7 cellular contexts compared by ENCODE assay signal in the genomic region with DNA sequence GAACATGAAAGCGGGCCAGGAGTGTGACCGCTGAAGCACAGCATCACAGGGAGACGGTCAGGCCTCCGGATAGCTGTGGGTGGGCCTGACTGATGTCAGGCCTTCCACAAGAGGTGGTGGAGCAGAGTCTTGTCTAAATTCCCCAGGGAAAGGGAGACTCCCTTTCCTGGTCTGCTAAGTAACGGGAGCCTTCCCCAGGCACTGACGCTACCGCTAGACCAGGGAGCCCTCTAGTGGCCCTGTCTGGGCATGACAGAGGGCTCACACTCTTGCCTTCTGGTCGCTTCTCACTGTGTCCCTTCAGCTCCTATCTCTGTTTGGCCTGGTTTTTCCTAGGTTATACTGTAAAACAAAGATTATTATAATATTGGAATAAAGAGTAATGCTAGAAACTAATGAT. TPM values are rescaled to one million over a fixed set of nuclear protein-coding genes. Genes with fewer than 3 reads are reported as not detected.
DNase-seq lines count a peak whose midpoint lies in the region; ATAC-seq lines count a peak whose summit lies in the region.

No MANE protein-coding gene starts in this region.

- intact Hi-C loops in activated naive CD4-positive, alpha-beta T cell treated with anti-CD3 and anti-CD28 coated beads for 36 hours (cut with micrococcal nuclease), result loop anchor here (2.0 kb wide), 3 partner anchors 273 to 475 kb away; no protein-coding TSS in a partner anchor
- intact Hi-C loops in right cardiac atrium (cut with DNase I), result loop anchor here in 1 of 4 donors (5.0 kb wide), 1 partner anchor 64 kb away; no protein-coding TSS in a partner anchor

- H3K27me3 Mint-ChIP-seq in activated naive CD4-positive, alpha-beta T cell treated with anti-CD3 and anti-CD28 coated beads for 36 hours (ENCODE audit: low read depth), result peaks cover 3% of the 10 kb centered on the region

- no peaks in the 10 kb centered on the region for H3K36me3 ChIP-seq in GM23248 (ENCODE audit: low read depth)
- H3K36me3 ChIP-seq in NT2/D1 (ENCODE audit: insufficient read depth, insufficient read length, low read length), result peaks cover 15% of the 10 kb centered on the region

- no peaks in the 10 kb centered on the region for H3F3A ChIP-seq in GM23248 (ENCODE audit: insufficient read depth)

- 64 to 76% methylated on average over 8 of the region's 8 CpGs for WGBS in GM23248 (ENCODE audit: low coverage in 1 of 2, low lambda C conversion rate in 2 of 2, missing lambda C conversion rate in 2 of 2), 2 experiments
- WGBS in right cardiac atrium, result 53% methylated on average over 8 of the region's 8 CpGs

- H3K4me1 ChIP-seq in GM23248 (ENCODE audit: insufficient read depth) (no peaks in the 10 kb centered on the region), NT2/D1 (ENCODE audit: insufficient read depth, insufficient read length) (no peaks in the 10 kb centered on the region), right cardiac atrium (ENCODE audit: control insufficient read depth, insufficient read depth, low read length) (no peaks in the 10 kb centered on the region)

- peak; percentile 66 for DNase-seq in GM23248
- DNase-seq in NT2/D1 (ENCODE audit: low read depth, low spot score), result peak; percentile 49
- DNase-seq in activated naive CD4-positive, alpha-beta T cell treated with anti-CD3 and anti-CD28 coated beads for 36 hours, result peak; percentile 55
- DNase-seq in right cardiac atrium, result peak; percentile 53 to 82 (median 71)
- DNase-seq in stimulated activated CD4-positive, alpha-beta T cell treated with anti-CD3 and anti-CD28 coated beads, Interleukin-1b, Interleukin-23, amount 100 ng/mL, for 48 hours, result peak; percentile 25

- no peak overlapping the region for H3K9ac ChIP-seq in GM23248
- H3K9ac ChIP-seq in NT2/D1 (ENCODE audit: insufficient read length, low read depth), result no peak overlapping the region

- H2AFZ ChIP-seq in GM23248, result no peak overlapping the region

- H3K27ac ChIP-seq in GM23248 (no peak overlapping the region), right cardiac atrium (ENCODE audit: low read length) (no peak overlapping the region)

- H3K36me3 Mint-ChIP-seq in activated naive CD4-positive, alpha-beta T cell treated with anti-CD3 and anti-CD28 coated beads for 36 hours (ENCODE audit: low read depth), result peaks cover 5% of the 10 kb centered on the region

- H3K9me2 ChIP-seq in GM23248 (ENCODE audit: insufficient read depth), result no peaks in the 10 kb centered on the region

- no peaks in the 10 kb centered on the region for H3K79me2 ChIP-seq in GM23248 (ENCODE audit: insufficient read depth)

- H3K9me3 ChIP-seq in GM23248 (ENCODE audit: low read depth) (no peaks in the 10 kb centered on the region), NT2/D1 (ENCODE audit: insufficient read depth, low read length) (peaks cover 90% of the 10 kb centered on the region), right cardiac atrium (ENCODE audit: control insufficient read depth, low read length) (no peaks in the 10 kb centered on the region)

- no peak overlapping the region for H3K4me3 Mint-ChIP-seq in activated naive CD4-positive, alpha-beta T cell treated with anti-CD3 and anti-CD28 coated beads for 36 hours

- no peaks in the 10 kb centered on the region for H4K20me1 ChIP-seq in GM23248 (ENCODE audit: insufficient read depth)

- no peaks in the 10 kb centered on the region for H3K27me3 ChIP-seq in GM23248 (replicated peaks; ENCODE audit: insufficient read depth)
- H3K27me3 ChIP-seq in NT2/D1 (ENCODE audit: insufficient read depth, insufficient read length), result no peaks in the 10 kb centered on the region
- H3K27me3 ChIP-seq in right cardiac atrium (ENCODE audit: control insufficient read depth, insufficient read depth), result no peaks in the 10 kb centered on the region

- no peak overlapping the region for H3K4me3 ChIP-seq in GM23248
- H3K4me3 ChIP-seq in NT2/D1 (ENCODE audit: insufficient read length, low read depth), result no peak overlapping the region
- no peak overlapping the region for H3K4me3 ChIP-seq in right cardiac atrium (ENCODE audit: low read length)

- peak in 1 of 2 donors; percentile 31 for ATAC-seq in right cardiac atrium
- ATAC-seq in HG03521 (IDR thresholded peaks at IDR 0.05; ENCODE audit: unreplicated experiment), result no peak
- ATAC-seq in HG02870 (IDR thresholded peaks at IDR 0.05; ENCODE audit: unreplicated experiment), result no peak

- peaks cover 23% of the 10 kb centered on the region for H3K9me3 Mint-ChIP-seq in activated naive CD4-positive, alpha-beta T cell treated with anti-CD3 and anti-CD28 coated beads for 36 hours

- no peak overlapping the region for H3K4me2 ChIP-seq in GM23248 (ENCODE audit: unreplicated experiment)

- CTCF ChIA-PET in activated naive CD4-positive, alpha-beta T cell treated with anti-CD3 and anti-CD28 coated beads for 36 hours (lab: Charles Lee), result interaction anchor here (0.7 kb wide), 1 partner anchor 51 kb away, joined by 3 read pairs; no protein-coding TSS in a partner anchor

- in situ Hi-C loops in GM23248 (cut with MboI), result no loop called here

- no peak overlapping the region for H3K27ac Mint-ChIP-seq in activated naive CD4-positive, alpha-beta T cell treated with anti-CD3 and anti-CD28 coated beads for 36 hours

- no peaks in the 10 kb centered on the region for H3K4me1 Mint-ChIP-seq in activated naive CD4-positive, alpha-beta T cell treated with anti-CD3 and anti-CD28 coated beads for 36 hours (ENCODE audit: low read depth)

RNA-seq across cellular contexts. Expression of gene ZNF695, which starts 36.5 kb away (rescaled TPM):
- total RNA-seq in GM23248 (2014; rRNA removed; shearing (Covaris generic)), result 0.51 and 1.2 TPM in 2 replicates
- polyA plus RNA-seq in GM23248 (2016; fragmentation: Nextera tagmentation; extraction: Ambion mirVana) (1.1 and 2.0 TPM in 2 replicates), right cardiac atrium (0.05 TPM)
- under 1 TPM; 0.52 to 0.86 TPM for total RNA-seq in activated naive CD4-positive, alpha-beta T cell treated with anti-CD3 and anti-CD28 coated beads for 36 hours
- under 1 TPM in 2 of 4 donors, not detected in 2; 0.11 to 0.28 TPM for total RNA-seq in right cardiac atrium

RNA-seq across cellular contexts. Expression of gene AHCTF1, which starts 39.6 kb away (rescaled TPM):
- total RNA-seq in GM23248 (2014; rRNA removed; shearing (Covaris generic)), result 19.5 and 22.4 TPM in 2 replicates
- polyA plus RNA-seq in GM23248 (2016; fragmentation: Nextera tagmentation; extraction: Ambion mirVana) (6.1 and 7.6 TPM in 2 replicates), right cardiac atrium (7.8 TPM)
- 10 to 100 TPM; 32.1 to 38.8 TPM for total RNA-seq in activated naive CD4-positive, alpha-beta T cell treated with anti-CD3 and anti-CD28 coated beads for 36 hours
- total RNA-seq in right cardiac atrium, result 10 to 100 TPM; 20.2 to 24.3 (median 20.5) TPM
